In the genomic region with DNA sequence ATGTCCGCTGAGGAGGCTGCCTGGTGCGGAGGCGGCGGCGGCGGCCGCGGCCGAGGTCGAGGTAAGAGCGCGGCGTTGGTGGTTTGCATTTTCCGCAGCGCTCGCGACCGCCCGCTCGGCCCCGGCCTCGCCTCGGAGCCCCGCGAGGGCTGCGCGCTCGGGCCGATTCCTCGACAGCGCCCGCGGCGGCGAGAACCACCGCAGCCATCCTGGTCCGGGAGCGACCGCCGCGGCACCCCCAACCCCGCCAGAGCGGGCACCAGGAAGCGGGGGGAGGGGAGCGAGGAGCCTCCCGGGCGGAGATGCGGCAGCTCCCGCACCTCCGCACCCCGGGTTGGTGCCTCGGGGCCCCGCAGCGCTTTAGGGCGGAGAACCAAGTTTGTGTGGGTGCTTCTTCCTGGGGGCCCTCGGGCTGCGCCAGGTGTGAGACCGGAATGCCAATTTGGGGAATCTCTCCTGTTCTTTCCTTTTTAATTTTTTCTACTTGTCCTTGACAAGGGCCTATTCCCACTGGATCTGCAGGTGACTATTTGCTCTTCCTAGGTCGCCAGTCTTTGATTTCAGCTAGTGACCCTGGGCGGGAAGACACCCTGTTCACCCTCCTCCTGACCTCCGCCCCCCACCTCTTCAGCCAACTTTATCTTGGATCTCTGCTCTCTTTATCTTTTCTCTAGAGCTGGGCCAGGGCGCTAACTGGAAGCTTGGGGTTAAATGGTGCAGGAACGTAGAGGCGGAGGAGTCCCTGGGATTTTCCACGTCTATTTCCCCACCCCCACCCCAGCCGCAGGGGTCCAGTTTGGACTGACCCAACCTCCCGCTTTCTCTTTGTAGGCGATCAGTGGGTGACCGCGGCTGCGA, we compare ENCODE assay signal across 8 cellular contexts. TPM values are rescaled to one million over a fixed set of nuclear protein-coding genes. Genes with fewer than 3 reads are reported as not detected.
A peak's percentile ranks its signal among the peaks of the same experiment; 100 is the strongest.
DNase-seq lines count a peak whose midpoint lies in the region; ATAC-seq, FAIRE-seq and TF ChIP-seq lines count a peak whose summit lies in the region.

A gene with protein sequence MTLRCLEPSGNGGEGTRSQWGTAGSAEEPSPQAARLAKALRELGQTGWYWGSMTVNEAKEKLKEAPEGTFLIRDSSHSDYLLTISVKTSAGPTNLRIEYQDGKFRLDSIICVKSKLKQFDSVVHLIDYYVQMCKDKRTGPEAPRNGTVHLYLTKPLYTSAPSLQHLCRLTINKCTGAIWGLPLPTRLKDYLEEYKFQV (plus strand): TSS at position 822 of the 858 bp plus-strand sequence. CDS start 223 bp downstream, outside the sequence.

- TF ChIP-seq POLR2A in spleen (IDR thresholded peaks at IDR 0.05) = no peak

- WGBS in spleen, 5 donors = 0 to 1% (median 0%) methylated on average over 27 to 71 of the region's 71 CpGs

- H3K4me3 ChIP-seq in brain microvascular endothelial cell (ENCODE audit: low read depth, low read length) (peak within 1 kb of the TSS; percentile 72), spleen (peak within 1 kb of the TSS; percentile 70 to 96 (median 84))

- no peak for TF ChIP-seq CTCF in brain microvascular endothelial cell (IDR thresholded peaks at IDR 0.05; ENCODE audit: low read depth, low read length, missing control alignments)
- TF ChIP-seq CTCF in spleen (IDR thresholded peaks at IDR 0.05 in 8 of 11, conservative IDR thresholded peaks at IDR 0.05 in 3 of 11) = peak in 1 of 11 experiments; percentile 3

- in situ Hi-C loops in Caki2 (cut with HindIII; ENCODE audit: low pct_unique_long_range_greater_than_20kb, low sequenced_read_pairs) = no loop called here
- in situ Hi-C loops in brain microvascular endothelial cell (cut with HindIII; ENCODE audit: low pct_ligation_motif_present, low sequenced_read_pairs) = loop anchor here (25.0 kb wide), 1 partner anchor 515 kb away; no protein-coding TSS in a partner anchor

- ATAC-seq in HG02763 (IDR thresholded peaks at IDR 0.05; ENCODE audit: unreplicated experiment) (peak; percentile 2), SK-N-SH treated with all-trans-retinoic acid at 6 μM for 48 hours (peak; percentile 15)

- no peaks in the 10 kb centered on the region for H3K9me3 ChIP-seq in spleen

- intact Hi-C loops in spleen (cut with DNase I; ENCODE audit: low total_unique reads) = loop anchor here (10.0 kb wide), 1 partner anchor 173 kb away; no protein-coding TSS in a partner anchor

- peaks cover 12 to 65% (median 41%) of the 10 kb centered on the region in 6 donors for H3K4me1 ChIP-seq in spleen

- DNase-seq in Caki2 (ENCODE audit: low read depth) (peak; percentile 31), brain microvascular endothelial cell (no peak), iPS-NIHi7 (ENCODE audit: extremely low spot score) (peak; percentile 33), spleen (peak; percentile 83), HTR-8/SVneo (ENCODE audit: insufficient read length, low spot score) (no peak), H4 (ENCODE audit: low spot score) (no peak)

- H3K36me3 ChIP-seq in brain microvascular endothelial cell (replicated peaks) (no peaks in the 10 kb centered on the region), spleen (peaks cover 0 to 14% (median 0%) of the 10 kb centered on the region in 6 donors)

- H3K27ac ChIP-seq in brain microvascular endothelial cell (peak within 1 kb of the TSS; percentile 60), spleen (peak within 1 kb of the TSS; percentile 71 to 92 (median 90))

- H3K27me3 ChIP-seq in brain microvascular endothelial cell (replicated peaks) = no peaks in the 10 kb centered on the region
- peaks cover 0 to 80% (median 19%) of the 10 kb centered on the region in 7 donors for H3K27me3 ChIP-seq in spleen (replicated peaks in 1 of 7)

- FAIRE-seq in HTR-8/SVneo (lab: Jason Lieb, UNC) = no peak

TF ChIP-seq in SK-N-SH treated with all-trans-retinoic acid at 6 μM for 48 hours, 23 proteins besides CTCF, POLR2A, EP300 and RAD21:
- TF ChIP-seq ZC3H10 (CRISPR knock-in tag; IDR thresholded peaks at IDR 0.05) (no peak), ZNF565 (CRISPR knock-in tag; conservative IDR thresholded peaks at IDR 0.05; ENCODE audit: low read depth) (no peak), ESRRG (CRISPR knock-in tag; IDR thresholded peaks at IDR 0.05) (no peak), OSR1 (CRISPR knock-in tag; IDR thresholded peaks at IDR 0.05) (no peak)
- TF ChIP-seq, protein P1, sequence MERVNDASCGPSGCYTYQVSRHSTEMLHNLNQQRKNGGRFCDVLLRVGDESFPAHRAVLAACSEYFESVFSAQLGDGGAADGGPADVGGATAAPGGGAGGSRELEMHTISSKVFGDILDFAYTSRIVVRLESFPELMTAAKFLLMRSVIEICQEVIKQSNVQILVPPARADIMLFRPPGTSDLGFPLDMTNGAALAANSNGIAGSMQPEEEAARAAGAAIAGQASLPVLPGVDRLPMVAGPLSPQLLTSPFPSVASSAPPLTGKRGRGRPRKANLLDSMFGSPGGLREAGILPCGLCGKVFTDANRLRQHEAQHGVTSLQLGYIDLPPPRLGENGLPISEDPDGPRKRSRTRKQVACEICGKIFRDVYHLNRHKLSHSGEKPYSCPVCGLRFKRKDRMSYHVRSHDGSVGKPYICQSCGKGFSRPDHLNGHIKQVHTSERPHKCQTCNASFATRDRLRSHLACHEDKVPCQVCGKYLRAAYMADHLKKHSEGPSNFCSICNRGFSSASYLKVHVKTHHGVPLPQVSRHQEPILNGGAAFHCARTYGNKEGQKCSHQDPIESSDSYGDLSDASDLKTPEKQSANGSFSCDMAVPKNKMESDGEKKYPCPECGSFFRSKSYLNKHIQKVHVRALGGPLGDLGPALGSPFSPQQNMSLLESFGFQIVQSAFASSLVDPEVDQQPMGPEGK (CRISPR knock-in tag; IDR thresholded peaks at IDR 0.05; ENCODE audit: borderline replicate concordance) = 0 out of 2 replicates have a peak, but pooled peaks have one; percentile 31

RNA-seq across cellular contexts. Expression of the gene that starts here (rescaled TPM):
- 4.9 and 7.1 TPM in 2 replicates for total RNA-seq in Caki2 (2014; rRNA removed; shearing (Covaris generic); ENCODE audit: low replicate concordance)
- 10 to 100 TPM in 6 of 7 donors, 1 to 10 TPM in 1; 9.7 to 32.3 (median 15.4) TPM for total RNA-seq in spleen
- polyA plus RNA-seq in spleen = 10 to 100 TPM in 1 of 3 donors, 1 to 10 TPM in 2; 5.3 to 10.6 (median 7.0) TPM
- total RNA-seq in H4 (2014; rRNA removed; shearing (Covaris generic)) = 5.7 and 6.1 TPM in 2 replicates

Comparison
In these comparisons a context has a peak if more than half of its experiments do, and no peak if none do; other contexts are left out.
1. DNase-seq: peak in Caki2 (single experiment), iPS-NIHi7 (single experiment) and spleen (single experiment); none in brain microvascular endothelial cell (single experiment), HTR-8/SVneo (single experiment) and H4 (single experiment).